In genomic region chr11:18173225-18173866, GRCh38 we compare ENCODE assay signal across 1 cellular context.
TF ChIP-seq lines count a peak whose summit lies in the region.

No MANE protein-coding gene starts in this region.

TF ChIP-seq in GM23338, 12 proteins besides CTCF, POLR2A, EP300 and RAD21 (continued from another document):
- TF ChIP-seq ZNF462 (CRISPR knock-in tag; IDR thresholded peaks at IDR 0.05) (no peak), EZH2 (IDR thresholded peaks at IDR 0.05; ENCODE audit: low read depth, unreplicated experiment) (no peak), EZH2phosphoT487 (IDR thresholded peaks at IDR 0.05; ENCODE audit: unreplicated experiment) (no peak), STAT1 (IDR thresholded peaks at IDR 0.05; ENCODE audit: unreplicated experiment) (no peak), CREB1 (CRISPR knock-in tag; IDR thresholded peaks at IDR 0.05; ENCODE audit: low read depth) (no peak)
- TF ChIP-seq, protein P1, sequence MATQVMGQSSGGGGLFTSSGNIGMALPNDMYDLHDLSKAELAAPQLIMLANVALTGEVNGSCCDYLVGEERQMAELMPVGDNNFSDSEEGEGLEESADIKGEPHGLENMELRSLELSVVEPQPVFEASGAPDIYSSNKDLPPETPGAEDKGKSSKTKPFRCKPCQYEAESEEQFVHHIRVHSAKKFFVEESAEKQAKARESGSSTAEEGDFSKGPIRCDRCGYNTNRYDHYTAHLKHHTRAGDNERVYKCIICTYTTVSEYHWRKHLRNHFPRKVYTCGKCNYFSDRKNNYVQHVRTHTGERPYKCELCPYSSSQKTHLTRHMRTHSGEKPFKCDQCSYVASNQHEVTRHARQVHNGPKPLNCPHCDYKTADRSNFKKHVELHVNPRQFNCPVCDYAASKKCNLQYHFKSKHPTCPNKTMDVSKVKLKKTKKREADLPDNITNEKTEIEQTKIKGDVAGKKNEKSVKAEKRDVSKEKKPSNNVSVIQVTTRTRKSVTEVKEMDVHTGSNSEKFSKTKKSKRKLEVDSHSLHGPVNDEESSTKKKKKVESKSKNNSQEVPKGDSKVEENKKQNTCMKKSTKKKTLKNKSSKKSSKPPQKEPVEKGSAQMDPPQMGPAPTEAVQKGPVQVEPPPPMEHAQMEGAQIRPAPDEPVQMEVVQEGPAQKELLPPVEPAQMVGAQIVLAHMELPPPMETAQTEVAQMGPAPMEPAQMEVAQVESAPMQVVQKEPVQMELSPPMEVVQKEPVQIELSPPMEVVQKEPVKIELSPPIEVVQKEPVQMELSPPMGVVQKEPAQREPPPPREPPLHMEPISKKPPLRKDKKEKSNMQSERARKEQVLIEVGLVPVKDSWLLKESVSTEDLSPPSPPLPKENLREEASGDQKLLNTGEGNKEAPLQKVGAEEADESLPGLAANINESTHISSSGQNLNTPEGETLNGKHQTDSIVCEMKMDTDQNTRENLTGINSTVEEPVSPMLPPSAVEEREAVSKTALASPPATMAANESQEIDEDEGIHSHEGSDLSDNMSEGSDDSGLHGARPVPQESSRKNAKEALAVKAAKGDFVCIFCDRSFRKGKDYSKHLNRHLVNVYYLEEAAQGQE (IDR thresholded peaks at IDR 0.05; ENCODE audit: unreplicated experiment): no peak
TF ChIP-seq in GM23338: peak in this region for 0.
